ENCODE assay signal across 18 cellular contexts in genomic region chr16:66728804-66729203, GRCh38. TPM values are rescaled to one million over a fixed set of nuclear protein-coding genes. Genes with fewer than 3 reads are reported as not detected.
DNase-seq lines count a peak whose midpoint lies in the region; ATAC-seq and TF ChIP-seq lines count a peak whose summit lies in the region.
"Had no signal": no experiment of that assay in that cellular context is flagged by ENCODE, and none has a peak within 500 bp of the region (broad histone marks: within the 10 kb centered on the region; RNA-seq: fewer than 3 reads in every experiment).

No MANE protein-coding gene starts in this region.

- no peak for TF ChIP-seq CTCF in WTC11 (IDR thresholded peaks at IDR 0.05)
- no peak for TF ChIP-seq CTCF in neutrophil (IDR thresholded peaks at IDR 0.05)

- H3K4me1 Mint-ChIP-seq in WTC11 = peaks cover 36% of the 10 kb centered on the region
- H3K4me1 Mint-ChIP-seq: activated CD4-positive, alpha-beta T cell treated with anti-CD3 and anti-CD28 coated beads for 36 hours had no signal

- ATAC-seq in WTC11 = peak; percentile 9; the same call in 1 of the 2 replicates
- ATAC-seq in HG03457 (IDR thresholded peaks at IDR 0.05; ENCODE audit: unreplicated experiment) = no peak

- peaks cover 82% of the 10 kb centered on the region for H3K36me3 Mint-ChIP-seq in WTC11

- H3K4me1 ChIP-seq in HUES48 (ENCODE audit: control insufficient read depth, insufficient read depth, low read length) (peaks cover 13% of the 10 kb centered on the region), neutrophil (ENCODE audit: control insufficient read depth in 1 of 2, insufficient read depth in 1 of 2, low read depth in 1 of 2, low read length in 1 of 2) (peaks cover 28 to 32% of the 10 kb centered on the region in 2 experiments)
- H3K4me1 ChIP-seq: parathyroid adenoma, Peyer's patch had no signal

- H3K9ac ChIP-seq in HUES48 (ENCODE audit: low read depth, low read length) = no peak overlapping the region
- H3K9ac ChIP-seq: parathyroid adenoma had no signal

- no peaks in the 10 kb centered on the region for H3K9me3 ChIP-seq in HUES48 (ENCODE audit: control insufficient read depth, insufficient read depth, low read length)
- H3K9me3 ChIP-seq in neutrophil = no peaks in the 10 kb centered on the region
- H3K9me3 ChIP-seq: MG63, Peyer's patch, transverse colon had no signal

- CTCF ChIA-PET in WTC11 (lab: Charles Lee) = interaction anchor here (0.6 to 3.5 kb wide), 6 partner anchors 9 to 139 kb away, joined by 3 to 30 read pairs (median 7); no protein-coding TSS in a partner anchor

- no peak overlapping the region for H3K4me3 Mint-ChIP-seq in WTC11
- H3K4me3 Mint-ChIP-seq: activated CD4-positive, alpha-beta T cell treated with anti-CD3 and anti-CD28 coated beads for 36 hours; naive B cell had no signal

- H3K27me3 ChIP-seq in HUES48 (ENCODE audit: control insufficient read depth, insufficient read depth, low read length) = no peaks in the 10 kb centered on the region
- H3K27me3 ChIP-seq in neutrophil = no peaks in the 10 kb centered on the region
- H3K27me3 ChIP-seq: MG63, Peyer's patch, transverse colon had no signal

- POLR2A ChIA-PET in WTC11 (lab: Charles Lee) = no interaction called here

- H3K9me3 Mint-ChIP-seq in WTC11 = no peaks in the 10 kb centered on the region
- H3K9me3 Mint-ChIP-seq: activated T-helper 2 cell treated with anti-CD3 and anti-CD28 coated beads, Interferon-gamma antibody, Interleukin-2, Interleukin-4, amounts not matched to agents 10 μg/mL and 5 μg/mL and 100 μg/mL, durations not matched to agents 14 hours and 24 hours and 36 hours; naive B cell had no signal

- H3K27me3 Mint-ChIP-seq in WTC11 (ENCODE audit: low read depth) = no peaks in the 10 kb centered on the region
- H3K27me3 Mint-ChIP-seq: activated CD4-positive, alpha-beta T cell treated with anti-CD3 and anti-CD28 coated beads for 36 hours; naive B cell had no signal

- H3K4me3 ChIP-seq in HUES48 (ENCODE audit: low read depth, low read length) (no peak overlapping the region), neutrophil (ENCODE audit: low read depth in 1 of 2, low read length in 1 of 2) (no peak overlapping the region)
- H3K4me3 ChIP-seq: MG63, Peyer's patch, transverse colon had no signal

- H3K27ac ChIP-seq in HUES48 (ENCODE audit: low read depth, low read length) (peak overlapping the region; percentile 67), neutrophil (peak overlapping the region; percentile 77)
- H3K27ac ChIP-seq: parathyroid adenoma, Peyer's patch had no signal

- DNase-seq in DMS79 treated with DMSO at 0.1 percent for 48 hours (lab: John Stamatoyannopoulos, UW) (peak; percentile 16), WTC11 (ENCODE audit: low spot score) (no peak), cerebellar cortex (ENCODE audit: low spot score) (no peak), HPDE6-E6E7 (ENCODE audit: extremely low spot score) (no peak)
- DNase-seq: activated CD4-positive, alpha-beta T cell treated with anti-CD3 and anti-CD28 coated beads for 36 hours; kidney; NCI-H187; Peyer's patch; stimulated activated CD4-positive, alpha-beta T cell treated with anti-CD3 and anti-CD28 coated beads, Interleukin-1b, Interleukin-23, amount 100 ng/mL, for 48 hours; stimulated activated naive CD8-positive, alpha-beta T cell treated with anti-CD3 and anti-CD28 coated beads, Interleukin-15, Interleukin-2, amounts not matched to agents 100 U/mL and 50 U/mL, for 24 hours; transverse colon had no signal

- H3K36me3 ChIP-seq in HUES48 (ENCODE audit: control insufficient read depth, insufficient read depth, low read length) = peaks cover 92% of the 10 kb centered on the region
- H3K36me3 ChIP-seq in neutrophil = peaks cover 92% of the 10 kb centered on the region

- peak overlapping the region; percentile 88 for H3K27ac Mint-ChIP-seq in WTC11
- H3K27ac Mint-ChIP-seq: activated CD4-positive, alpha-beta T cell treated with anti-CD3 and anti-CD28 coated beads for 36 hours had no signal

TF ChIP-seq in WTC11, 78 proteins besides CTCF, POLR2A, EP300 and RAD21:
- TF ChIP-seq GRHL2 (CRISPR knock-in tag; IDR thresholded peaks at IDR 0.05; ENCODE audit: insufficient replicate concordance, severe bottlenecking) = no peak
- TF ChIP-seq PRDM15 (CRISPR knock-in tag; IDR thresholded peaks at IDR 0.05) = no peak
- TF ChIP-seq TP53 (CRISPR knock-in tag; IDR thresholded peaks at IDR 0.05) = no peak
- TF ChIP-seq MXD4 (CRISPR knock-in tag; IDR thresholded peaks at IDR 0.05; ENCODE audit: borderline replicate concordance) = no peak
- no peak for TF ChIP-seq GTF2I (CRISPR knock-in tag; conservative IDR thresholded peaks at IDR 0.05)
- no peak for TF ChIP-seq ZNF219 (CRISPR knock-in tag; IDR thresholded peaks at IDR 0.05; ENCODE audit: borderline replicate concordance)
- TF ChIP-seq NFATC4 (CRISPR knock-in tag; IDR thresholded peaks at IDR 0.05) = no peak
- no peak for TF ChIP-seq ZNF671 (CRISPR knock-in tag; IDR thresholded peaks at IDR 0.05)
- TF ChIP-seq ZNF121 (CRISPR knock-in tag; IDR thresholded peaks at IDR 0.05) = no peak

RNA-seq across cellular contexts. Expression of gene DYNC1LI2, which starts 22.6 kb away (rescaled TPM):
- 82.7 to 89.8 TPM (median 89.7 TPM) in 3 replicates for total RNA-seq in WTC11 (2021)

RNA-seq across cellular contexts. Expression of gene CMTM4, which starts 32.3 kb away (rescaled TPM):
- 56.2 to 60.6 TPM (median 58.5 TPM) in 3 replicates for total RNA-seq in WTC11 (2021)
